Comparison of ENCODE assay signal across 10 cellular contexts in the genomic region with DNA sequence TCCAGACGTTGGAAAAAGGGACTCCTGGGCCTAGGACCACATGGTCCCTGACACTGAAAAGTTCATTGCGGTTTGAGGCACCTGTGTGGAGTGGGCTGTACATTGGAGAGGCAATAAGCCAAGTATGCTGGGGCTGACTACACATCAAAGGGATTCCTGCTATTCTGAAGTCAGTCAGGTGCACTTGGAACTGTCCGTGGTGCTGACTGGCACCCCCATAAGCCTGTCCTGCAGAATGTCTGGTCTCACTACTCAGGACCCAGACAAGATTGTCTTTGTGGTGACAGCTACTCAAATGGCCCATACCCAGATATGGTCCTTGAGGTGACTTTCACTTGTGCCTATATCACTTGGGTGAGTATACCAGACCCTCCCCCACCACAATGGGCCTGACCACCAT.
DNase-seq lines count a peak whose midpoint lies in the region; ATAC-seq and TF ChIP-seq lines count a peak whose summit lies in the region.
"Had no signal": no experiment of that assay in that cellular context is flagged by ENCODE, and none has a peak within 500 bp of the region (broad histone marks: within the 10 kb centered on the region; RNA-seq: fewer than 3 reads in every experiment).

No MANE protein-coding gene starts in this region.

- H3K4me2 ChIP-seq in mammary epithelial cell (ENCODE audit: insufficient read depth, low read depth, low read length) (no peak overlapping the region), neural cell (ENCODE audit: low read length) (no peak overlapping the region), smooth muscle cell (no peak overlapping the region)

- ATAC-seq in GM19324 (IDR thresholded peaks at IDR 0.05; ENCODE audit: low FRiP score, unreplicated experiment): no peak
- ATAC-seq: naive thymus-derived CD4-positive, alpha-beta T cell; T-cell had no signal

- H3K27me3 Mint-ChIP-seq in activated CD4-positive, alpha-beta T cell treated with anti-CD3 and anti-CD28 coated beads, Interleukin-2, amount 10 ng/mL, durations not matched to agents 24 days and 14 days: no peaks in the 10 kb centered on the region

- dilution Hi-C loops in mammary epithelial cell (cut with HindIII; ENCODE audit: low sequenced_read_pairs): no loop called here

- H3K9ac ChIP-seq in mammary epithelial cell (ENCODE audit: insufficient read depth, low read length): no peak overlapping the region
- no peak overlapping the region for H3K9ac ChIP-seq in neural cell (ENCODE audit: low read length)
- H3K9ac ChIP-seq in smooth muscle cell (ENCODE audit: low read depth): no peak overlapping the region

- TF ChIP-seq RAD21 in neural cell (conservative IDR thresholded peaks at IDR 0.05): no peak

- H3K79me2 ChIP-seq in mammary epithelial cell (ENCODE audit: insufficient read depth, low read length) (no peaks in the 10 kb centered on the region), neural cell (replicated peaks; ENCODE audit: insufficient read depth, low read length) (no peaks in the 10 kb centered on the region), smooth muscle cell (ENCODE audit: low read depth) (no peaks in the 10 kb centered on the region)

- WGBS in mammary epithelial cell (ENCODE audit: low coverage, missing lambda C conversion rate): 23% methylated on average over 3 of the region's 3 CpGs
- WGBS in smooth muscle cell (ENCODE audit: low lambda C conversion rate): 47% methylated on average over 3 of the region's 3 CpGs

- H3K4me3 ChIP-seq in MG63: no peak overlapping the region
- no peak overlapping the region for H3K4me3 ChIP-seq in mammary epithelial cell (replicated peaks in 1 of 3; ENCODE audit: insufficient read depth in 1 of 3, low read depth in 2 of 3, low read length in 3 of 3)
- H3K4me3 ChIP-seq in neural cell (ENCODE audit: low read length): no peak overlapping the region
- H3K4me3 ChIP-seq in smooth muscle cell: no peak overlapping the region

- no peaks in the 10 kb centered on the region for H3K4me1 Mint-ChIP-seq in activated CD4-positive, alpha-beta T cell treated with anti-CD3 and anti-CD28 coated beads, Interleukin-2, amount 10 ng/mL, durations not matched to agents 24 days and 14 days
- H3K4me1 Mint-ChIP-seq: naive thymus-derived CD4-positive, alpha-beta T cell; T-cell had no signal

- no peak overlapping the region for H3K4me3 Mint-ChIP-seq in activated CD4-positive, alpha-beta T cell treated with anti-CD3 and anti-CD28 coated beads, Interleukin-2, amount 10 ng/mL, durations not matched to agents 24 days and 14 days
- H3K4me3 Mint-ChIP-seq: naive thymus-derived CD4-positive, alpha-beta T cell; T-cell had no signal

- no peaks in the 10 kb centered on the region for H3K9me2 ChIP-seq in neural cell (ENCODE audit: insufficient read depth, low read length)

- peak; percentile 71 for DNase-seq in activated CD4-positive, alpha-beta T cell treated with anti-CD3 and anti-CD28 coated beads, Interleukin-2, amount 10 ng/mL, durations not matched to agents 24 days and 14 days
- DNase-seq in activated CD4-positive, alpha-beta T cell treated with anti-CD3 and anti-CD28 coated beads for 4 hours: no peak
- DNase-seq in MG63 (peak; percentile 12), mammary epithelial cell (peak; percentile 12), smooth muscle cell (lab: John Stamatoyannopoulos, UW; ENCODE audit: unreplicated experiment) (no peak), NCI-H2171 (lab: John Stamatoyannopoulos, UW) (no peak)

- TF ChIP-seq CTCF in mammary epithelial cell (conservative IDR thresholded peaks at IDR 0.05 in 1 of 2, IDR thresholded peaks at IDR 0.05 in 1 of 2; ENCODE audit: extremely low read depth in 1 of 2, insufficient read depth in 1 of 2, low read depth in 1 of 2, low read length in 2 of 2) (no peak), neural cell (IDR thresholded peaks at IDR 0.05; ENCODE audit: poor library complexity, severe bottlenecking) (no peak), smooth muscle cell (IDR thresholded peaks at IDR 0.05; ENCODE audit: borderline replicate concordance, insufficient read depth, poor library complexity, severe bottlenecking) (no peak)

- no TSS peak for BruUV-seq in mammary epithelial cell (replicated peaks; lab: Mats Ljungman, UMichigan)

- H3K4me1 ChIP-seq in mammary epithelial cell (ENCODE audit: insufficient read depth, low read length) (no peaks in the 10 kb centered on the region), smooth muscle cell (ENCODE audit: low read depth) (no peaks in the 10 kb centered on the region)

- no peak overlapping the region for H3K27ac Mint-ChIP-seq in activated CD4-positive, alpha-beta T cell treated with anti-CD3 and anti-CD28 coated beads, Interleukin-2, amount 10 ng/mL, durations not matched to agents 24 days and 14 days
- H3K27ac Mint-ChIP-seq: naive thymus-derived CD4-positive, alpha-beta T cell; T-cell had no signal

- H3K36me3 Mint-ChIP-seq in activated CD4-positive, alpha-beta T cell treated with anti-CD3 and anti-CD28 coated beads, Interleukin-2, amount 10 ng/mL, durations not matched to agents 24 days and 14 days (ENCODE audit: low read depth): no peaks in the 10 kb centered on the region
- H3K36me3 Mint-ChIP-seq: naive thymus-derived CD4-positive, alpha-beta T cell; T-cell had no signal

- H3K27me3 ChIP-seq in MG63 (no peaks in the 10 kb centered on the region; the same call in 1 of the 2 replicates), mammary epithelial cell (ENCODE audit: insufficient read depth, low read length) (peaks cover 2% of the 10 kb centered on the region), neural cell (ENCODE audit: insufficient read depth, low read depth, low read length) (no peaks in the 10 kb centered on the region), smooth muscle cell (ENCODE audit: low read depth) (peaks cover 4% of the 10 kb centered on the region)

- H3F3A ChIP-seq in neural cell (ENCODE audit: insufficient read depth, low read length, poor library complexity, severe bottlenecking) (no peaks in the 10 kb centered on the region), smooth muscle cell (ENCODE audit: low read depth) (no peaks in the 10 kb centered on the region)

- in situ Hi-C loops in mammary epithelial cell (cut with MboI; ENCODE audit: low sequenced_read_pairs in 2 of 2): no loop called here

- H3K9me3 ChIP-seq in MG63 (no peaks in the 10 kb centered on the region), mammary epithelial cell (replicated peaks; ENCODE audit: insufficient read depth, low read length) (no peaks in the 10 kb centered on the region), neural cell (ENCODE audit: low read length) (no peaks in the 10 kb centered on the region), smooth muscle cell (replicated peaks; ENCODE audit: low read depth) (no peaks in the 10 kb centered on the region)

- intact Hi-C loops in activated CD4-positive, alpha-beta T cell treated with anti-CD3 and anti-CD28 coated beads, Interleukin-2, amount 10 ng/mL, durations not matched to agents 24 days and 14 days (cut with micrococcal nuclease): no loop called here
- intact Hi-C loops in mammary epithelial cell (cut with micrococcal nuclease): no loop called here

- no peak overlapping the region for H2AFZ ChIP-seq in mammary epithelial cell (ENCODE audit: low read depth, low read length)
- no peak overlapping the region for H2AFZ ChIP-seq in neural cell (ENCODE audit: low read depth, low read length)
- no peak overlapping the region for H2AFZ ChIP-seq in smooth muscle cell (ENCODE audit: low read depth)

- no peaks in the 10 kb centered on the region for H3K36me3 ChIP-seq in MG63
- H3K36me3 ChIP-seq in mammary epithelial cell (ENCODE audit: insufficient read depth, low read length): no peaks in the 10 kb centered on the region
- no peaks in the 10 kb centered on the region for H3K36me3 ChIP-seq in neural cell (ENCODE audit: insufficient read depth, low read length)
- no peaks in the 10 kb centered on the region for H3K36me3 ChIP-seq in smooth muscle cell (ENCODE audit: low read depth)

- CTCF ChIA-PET in mammary epithelial cell (lab: Charles Lee; ENCODE audit: low non-redundant PET): no interaction called here

- H3K9me3 Mint-ChIP-seq in activated CD4-positive, alpha-beta T cell treated with anti-CD3 and anti-CD28 coated beads, Interleukin-2, amount 10 ng/mL, durations not matched to agents 24 days and 14 days: peaks cover 4% of the 10 kb centered on the region

- H3K27ac ChIP-seq in mammary epithelial cell (ENCODE audit: insufficient read depth, low read depth, low read length) (no peak overlapping the region), neural cell (ENCODE audit: low read length) (no peak overlapping the region), smooth muscle cell (ENCODE audit: low read depth) (no peak overlapping the region)

- H4K20me1 ChIP-seq in mammary epithelial cell (ENCODE audit: insufficient read depth, low read length): no peaks in the 10 kb centered on the region
- H4K20me1 ChIP-seq in neural cell (ENCODE audit: insufficient read depth): no peaks in the 10 kb centered on the region
- H4K20me1 ChIP-seq in smooth muscle cell (ENCODE audit: low read depth): no peaks in the 10 kb centered on the region

- no peak for TF ChIP-seq EP300 in neural cell (conservative IDR thresholded peaks at IDR 0.05; ENCODE audit: poor library complexity, severe bottlenecking)

TF ChIP-seq in neural cell, 6 proteins besides CTCF, POLR2A, EP300 and RAD21:
- TF ChIP-seq, protein P1, sequence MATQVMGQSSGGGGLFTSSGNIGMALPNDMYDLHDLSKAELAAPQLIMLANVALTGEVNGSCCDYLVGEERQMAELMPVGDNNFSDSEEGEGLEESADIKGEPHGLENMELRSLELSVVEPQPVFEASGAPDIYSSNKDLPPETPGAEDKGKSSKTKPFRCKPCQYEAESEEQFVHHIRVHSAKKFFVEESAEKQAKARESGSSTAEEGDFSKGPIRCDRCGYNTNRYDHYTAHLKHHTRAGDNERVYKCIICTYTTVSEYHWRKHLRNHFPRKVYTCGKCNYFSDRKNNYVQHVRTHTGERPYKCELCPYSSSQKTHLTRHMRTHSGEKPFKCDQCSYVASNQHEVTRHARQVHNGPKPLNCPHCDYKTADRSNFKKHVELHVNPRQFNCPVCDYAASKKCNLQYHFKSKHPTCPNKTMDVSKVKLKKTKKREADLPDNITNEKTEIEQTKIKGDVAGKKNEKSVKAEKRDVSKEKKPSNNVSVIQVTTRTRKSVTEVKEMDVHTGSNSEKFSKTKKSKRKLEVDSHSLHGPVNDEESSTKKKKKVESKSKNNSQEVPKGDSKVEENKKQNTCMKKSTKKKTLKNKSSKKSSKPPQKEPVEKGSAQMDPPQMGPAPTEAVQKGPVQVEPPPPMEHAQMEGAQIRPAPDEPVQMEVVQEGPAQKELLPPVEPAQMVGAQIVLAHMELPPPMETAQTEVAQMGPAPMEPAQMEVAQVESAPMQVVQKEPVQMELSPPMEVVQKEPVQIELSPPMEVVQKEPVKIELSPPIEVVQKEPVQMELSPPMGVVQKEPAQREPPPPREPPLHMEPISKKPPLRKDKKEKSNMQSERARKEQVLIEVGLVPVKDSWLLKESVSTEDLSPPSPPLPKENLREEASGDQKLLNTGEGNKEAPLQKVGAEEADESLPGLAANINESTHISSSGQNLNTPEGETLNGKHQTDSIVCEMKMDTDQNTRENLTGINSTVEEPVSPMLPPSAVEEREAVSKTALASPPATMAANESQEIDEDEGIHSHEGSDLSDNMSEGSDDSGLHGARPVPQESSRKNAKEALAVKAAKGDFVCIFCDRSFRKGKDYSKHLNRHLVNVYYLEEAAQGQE (IDR thresholded peaks at IDR 0.05; ENCODE audit: borderline replicate concordance): peak; percentile 25
- TF ChIP-seq TAF1 (IDR thresholded peaks at IDR 0.05; ENCODE audit: low read depth): no peak

Comparison
In these comparisons a context has a peak if more than half of its experiments do, and no peak if none do; other contexts are left out.
1. DNase-seq: peak in activated CD4-positive, alpha-beta T cell treated with anti-CD3 and anti-CD28 coated beads, Interleukin-2, amount 10 ng/mL, durations not matched to agents 24 days and 14 days (single experiment), MG63 (single experiment) and mammary epithelial cell (single experiment); none in activated CD4-positive, alpha-beta T cell treated with anti-CD3 and anti-CD28 coated beads for 4 hours (0 of 2), smooth muscle cell (single experiment) and NCI-H2171 (single experiment).